In genomic region chr22:22150457-22150856, GRCh38 we compare ENCODE assay signal across 11 cellular contexts.
"Had no signal": no experiment of that assay in that cellular context is flagged by ENCODE, and none has a peak within 500 bp of the region (broad histone marks: within the 10 kb centered on the region; RNA-seq: fewer than 3 reads in every experiment).

No MANE protein-coding gene starts in this region.

- H3K4me3 ChIP-seq: GM23248, GM23338, HAP-1 had no signal

- FAIRE-seq: H1, H54 had no signal

- H3K9me3 Mint-ChIP-seq: H9, HFFc6 had no signal

- H3K4me1 Mint-ChIP-seq: GM23338, H9 had no signal

- H3K4me1 ChIP-seq: HAP-1 had no signal

- H3K36me3 ChIP-seq: HAP-1 had no signal

- H3K27ac ChIP-seq: GM23248 had no signal

- H2AFZ ChIP-seq: GM23248, GM23338 had no signal

- DNase-seq: GM23248, GOT3, H7, H9, HCEC 1CT, HFFc6 had no signal

- H3K4me2 ChIP-seq: GM23338 had no signal

- ATAC-seq: GM23338, HCT116 had no signal

- H3K9me3 ChIP-seq: HAP-1 had no signal

- H3K4me3 Mint-ChIP-seq: GM23338, H9, HFFc6 had no signal

- H3K9ac ChIP-seq: GM23248 had no signal

- H3K27ac Mint-ChIP-seq: GM23338, H9, HFFc6 had no signal
